ENCODE assay signal across 22 cellular contexts in genomic region chr12:117026921-117027250, GRCh38.
"Had no signal": no experiment of that assay in that cellular context is flagged by ENCODE, and none has a peak within 500 bp of the region (broad histone marks: within the 10 kb centered on the region; RNA-seq: fewer than 3 reads in every experiment).

No MANE protein-coding gene starts in this region.

- DNase-seq: activated CD4-positive, alpha-beta T cell treated with anti-CD3 and anti-CD28 coated beads for 1 hour; activated naive CD4-positive, alpha-beta T cell; activated T-cell treated with anti-CD3 and anti-CD28 coated beads, Interleukin-2, amount 50 U/mL, for 24 hours; cerebellar nuclear complex; esophagus squamous epithelium; gastrocnemius medialis; hippocampal formation; mesenchymal stem cell; mucosa of descending colon; naive B cell; occipital lobe; small intestine; stimulated activated CD4-positive, alpha-beta T cell treated with anti-CD3 and anti-CD28 coated beads, Interleukin-15, amount 100 ng/mL, for 24 hours; stimulated activated naive CD4-positive, alpha-beta T cell treated with Interleukin-2 at 50 U/mL for 16 hours; T-cell; upper lobe of right lung had no signal

- H3K27me3 Mint-ChIP-seq: activated T-cell treated with anti-CD3 and anti-CD28 coated beads, Interleukin-2, amount 50 U/mL, for 24 hours; naive B cell; T-cell had no signal

- H3K27ac Mint-ChIP-seq: activated T-cell treated with anti-CD3 and anti-CD28 coated beads, Interleukin-2, amount 50 U/mL, for 24 hours; activated T-helper 2 cell treated with anti-CD3 and anti-CD28 coated beads, Interferon-gamma antibody, Interleukin-2, Interleukin-4, amounts not matched to agents 10 μg/mL and 5 μg/mL and 100 μg/mL, durations not matched to agents 14 hours and 24 hours and 36 hours; T-cell had no signal

- H3K9me3 ChIP-seq: ascending aorta, esophagus squamous epithelium, gastrocnemius medialis, mucosa of descending colon, right lobe of liver, thyroid gland, upper lobe of right lung had no signal

- H3K27me3 ChIP-seq: ascending aorta, esophagus squamous epithelium, gastrocnemius medialis, right lobe of liver, thyroid gland, upper lobe of right lung had no signal

- H3K27ac ChIP-seq: ascending aorta, coronary artery, esophagus squamous epithelium, gastrocnemius medialis, right lobe of liver, upper lobe of right lung had no signal

- H3K4me1 ChIP-seq: right lobe of liver, upper lobe of right lung had no signal

- H3K9me3 Mint-ChIP-seq: activated T-cell treated with anti-CD3 and anti-CD28 coated beads, Interleukin-2, amount 50 U/mL, for 24 hours; activated T-helper 2 cell treated with anti-CD3 and anti-CD28 coated beads, Interferon-gamma antibody, Interleukin-2, Interleukin-4, amounts not matched to agents 10 μg/mL and 5 μg/mL and 100 μg/mL, durations not matched to agents 14 hours and 24 hours and 36 hours; naive B cell; T-cell had no signal

- H3K4me3 ChIP-seq: ascending aorta, coronary artery, esophagus squamous epithelium, gastrocnemius medialis, mucosa of descending colon, right lobe of liver, thyroid gland, upper lobe of right lung had no signal

- H3K4me3 Mint-ChIP-seq: activated T-cell treated with anti-CD3 and anti-CD28 coated beads, Interleukin-2, amount 50 U/mL, for 24 hours; T-cell had no signal

- ATAC-seq: gastrocnemius medialis, mucosa of descending colon, right lobe of liver, SK-N-SH treated with all-trans-retinoic acid at 6 μM for 48 hours, T-cell had no signal
